ENCODE assay signal across 27 cellular contexts in genomic region chr7:139883814-139884213, GRCh38.
"Had no signal": no experiment of that assay in that cellular context is flagged by ENCODE, and none has a peak within 500 bp of the region (broad histone marks: within the 10 kb centered on the region; RNA-seq: fewer than 3 reads in every experiment).

No MANE protein-coding gene starts in this region.

- H3K79me2 ChIP-seq: hepatocyte had no signal

- DNase-seq: activated CD4-positive, alpha-beta memory T cell treated with anti-CD3 and anti-CD28 coated beads, Interleukin-2, amount 10 ng/mL, durations not matched to agents 7 days and 5 days; activated CD4-positive, alpha-beta T cell treated with anti-CD3 and anti-CD28 coated beads for 1 hour; activated CD4-positive, alpha-beta T cell treated with anti-CD3 and anti-CD28 coated beads, Interleukin-2, amount 10 ng/mL, durations not matched to agents 7 days and 5 days; activated CD8-positive, alpha-beta memory T cell treated with anti-CD3 and anti-CD28 coated beads, Interleukin-2, amount 50 U/mL, for 48 hours; activated T-cell treated with anti-CD3 and anti-CD28 coated beads, Interleukin-2, amount 50 U/mL, for 4 hours; adrenal gland; aorta; body of pancreas; effector CD8-positive, alpha-beta T cell; gastrocnemius medialis; midbrain; naive thymus-derived CD4-positive, alpha-beta T cell; right lobe of liver; stimulated activated CD4-positive, alpha-beta T cell treated with anti-CD3 and anti-CD28 coated beads, Interleukin-2, amount 100 ng/mL, for 48 hours; stimulated activated naive CD8-positive, alpha-beta T cell treated with anti-CD3 and anti-CD28 coated beads, Interleukin-15, Interleukin-2, amounts not matched to agents 100 U/mL and 50 U/mL, for 24 hours; T-helper 17 cell; T1000; testis; transverse colon had no signal

- ATAC-seq: activated T-cell treated with anti-CD3 and anti-CD28 coated beads, Interleukin-2, amount 50 U/mL, for 4 hours; body of pancreas; gastrocnemius medialis; naive thymus-derived CD4-positive, alpha-beta T cell; right lobe of liver; stimulated activated naive CD8-positive, alpha-beta T cell treated with anti-CD3 and anti-CD28 coated beads, Interleukin-15, Interleukin-2, amounts not matched to agents 100 U/mL and 50 U/mL, for 24 hours; T-helper 17 cell; WTC11 had no signal

- H3K27ac Mint-ChIP-seq: activated CD4-positive, alpha-beta memory T cell treated with anti-CD3 and anti-CD28 coated beads, Interleukin-2, amount 10 ng/mL, durations not matched to agents 7 days and 5 days; activated CD4-positive, alpha-beta T cell treated with anti-CD3 and anti-CD28 coated beads, Interleukin-2, amount 10 ng/mL, durations not matched to agents 7 days and 5 days; activated naive CD8-positive, alpha-beta T cell; activated T-helper 2 cell treated with anti-CD3 and anti-CD28 coated beads, Interferon-gamma antibody, Interleukin-2, Interleukin-4, amounts not matched to agents 10 μg/mL and 5 μg/mL and 100 μg/mL, durations not matched to agents 14 hours and 24 hours and 36 hours; naive thymus-derived CD4-positive, alpha-beta T cell; T-helper 17 cell; WTC11 had no signal

- H3K4me3 ChIP-seq: adrenal gland, body of pancreas, gastrocnemius medialis, hepatocyte, right lobe of liver, testis, transverse colon had no signal

- H3K36me3 ChIP-seq: adrenal gland, gastrocnemius medialis, right lobe of liver, transverse colon had no signal

- H3K9me3 Mint-ChIP-seq: activated T-cell treated with anti-CD3 and anti-CD28 coated beads, Interleukin-2, amount 50 U/mL, for 4 hours; activated T-helper 2 cell treated with anti-CD3 and anti-CD28 coated beads, Interferon-gamma antibody, Interleukin-2, Interleukin-4, amounts not matched to agents 10 μg/mL and 5 μg/mL and 100 μg/mL, durations not matched to agents 14 hours and 24 hours and 36 hours had no signal

- H2AFZ ChIP-seq: hepatocyte had no signal

- H3K36me3 Mint-ChIP-seq: WTC11 had no signal

- H3K4me1 ChIP-seq: adrenal gland, body of pancreas, gastrocnemius medialis, right lobe of liver, testis had no signal

- H3K9me3 ChIP-seq: adrenal gland, body of pancreas, gastrocnemius medialis, right lobe of liver, testis, transverse colon had no signal

- H3K27me3 ChIP-seq: adrenal gland, body of pancreas, gastrocnemius medialis, hepatocyte, right lobe of liver, testis, transverse colon had no signal

- FAIRE-seq: colon, endometrium, keratinocyte had no signal

- H3K27ac ChIP-seq: body of pancreas, epithelial cell of prostate, gastrocnemius medialis, hepatocyte, right lobe of liver, testis, transverse colon had no signal

- H3K4me2 ChIP-seq: hepatocyte had no signal

- H3K4me3 Mint-ChIP-seq: activated CD4-positive, alpha-beta memory T cell treated with anti-CD3 and anti-CD28 coated beads, Interleukin-2, amount 10 ng/mL, durations not matched to agents 7 days and 5 days; activated CD4-positive, alpha-beta T cell treated with anti-CD3 and anti-CD28 coated beads, Interleukin-2, amount 10 ng/mL, durations not matched to agents 7 days and 5 days; activated naive CD8-positive, alpha-beta T cell; activated T-cell treated with anti-CD3 and anti-CD28 coated beads, Interleukin-2, amount 50 U/mL, for 4 hours; naive thymus-derived CD4-positive, alpha-beta T cell; T-helper 17 cell; WTC11 had no signal

- H3K4me1 Mint-ChIP-seq: activated CD4-positive, alpha-beta T cell treated with anti-CD3 and anti-CD28 coated beads, Interleukin-2, amount 10 ng/mL, durations not matched to agents 7 days and 5 days had no signal

- H3K27me3 Mint-ChIP-seq: activated CD4-positive, alpha-beta memory T cell treated with anti-CD3 and anti-CD28 coated beads, Interleukin-2, amount 10 ng/mL, durations not matched to agents 7 days and 5 days; activated CD4-positive, alpha-beta T cell treated with anti-CD3 and anti-CD28 coated beads, Interleukin-2, amount 10 ng/mL, durations not matched to agents 7 days and 5 days; activated naive CD8-positive, alpha-beta T cell; T-helper 17 cell had no signal
